Comparison of ENCODE assay signal across 17 cellular contexts in genomic region chr9:116945817-116946216, GRCh38.
DNase-seq lines count a peak whose midpoint lies in the region; ATAC-seq and TF ChIP-seq lines count a peak whose summit lies in the region.
"Had no signal": no experiment of that assay in that cellular context is flagged by ENCODE, and none has a peak within 500 bp of the region (broad histone marks: within the 10 kb centered on the region; RNA-seq: fewer than 3 reads in every experiment).

No MANE protein-coding gene starts in this region.

- H2BK5ac ChIP-seq in mesendoderm (ENCODE audit: low read length), result no peak overlapping the region

- H2AK5ac ChIP-seq in mesendoderm (ENCODE audit: low read length), result no peak overlapping the region

- H4K20me1 ChIP-seq in PC-3 (ENCODE audit: low read length), result no peaks in the 10 kb centered on the region

- DNase-seq in PC-3 (no peak), mesendoderm (no peak), GM10248 (ENCODE audit: extremely low spot score) (no peak), D341Med (ENCODE audit: low spot score) (no peak)
- DNase-seq in effector CD8-positive, alpha-beta T cell (lab: John Stamatoyannopoulos, UW), result no peak
- DNase-seq: activated CD8-positive, alpha-beta memory T cell treated with anti-CD3 and anti-CD28 coated beads, Interleukin-2, amount 10 ng/mL, durations not matched to agents 7 days and 5 days; activated gamma-delta T cell treated with Interleukin-2 at 50 U/mL for 16 hours; DND-41; hippocampal formation; NCI-H1436; NCI-H446 treated with DMSO at 0.1 percent for 48 hours; T-helper 1 cell had no signal

- H3K4me1 ChIP-seq in PC-3 (ENCODE audit: insufficient read depth, low read length) (peaks cover 12% of the 10 kb centered on the region), mesendoderm (ENCODE audit: control insufficient read depth, low read depth, low read length) (peaks cover 11% of the 10 kb centered on the region)
- H3K4me1 ChIP-seq: prostate gland had no signal

- H4K8ac ChIP-seq in mesendoderm (ENCODE audit: low read depth, low read length), result no peak overlapping the region

- H3K9me3 ChIP-seq in PC-3 (ENCODE audit: low read length), result no peaks in the 10 kb centered on the region
- H3K9me3 ChIP-seq: prostate gland had no signal

- no peak overlapping the region for H2BK15ac ChIP-seq in mesendoderm (replicated peaks; ENCODE audit: low read depth)

- H3K23ac ChIP-seq in mesendoderm (ENCODE audit: low read length), result no peak overlapping the region

- BruUV-seq in PC-3 (replicated peaks; lab: Mats Ljungman, UMichigan), result no TSS peak

- H3K27me3 ChIP-seq in PC-3 (ENCODE audit: low read length), result no peaks in the 10 kb centered on the region
- no peaks in the 10 kb centered on the region for H3K27me3 ChIP-seq in mesendoderm (ENCODE audit: insufficient read depth, low read length, poor library complexity)

- H3K56ac ChIP-seq in mesendoderm (ENCODE audit: low read length), result no peak overlapping the region

- no peak for TF ChIP-seq CTCF in PC-3 (conservative IDR thresholded peaks at IDR 0.05; ENCODE audit: low read depth, low read length)
- TF ChIP-seq CTCF in GM10248 (IDR thresholded peaks at IDR 0.05; ENCODE audit: control extremely low read depth, extremely low read depth, low read depth, missing control alignments), result no peak

- H3K9ac ChIP-seq in PC-3 (ENCODE audit: low read length) (no peak overlapping the region), mesendoderm (ENCODE audit: low read length) (no peak overlapping the region)

- no peaks in the 10 kb centered on the region for H3K79me2 ChIP-seq in PC-3 (ENCODE audit: low read length)
- no peaks in the 10 kb centered on the region for H3K79me2 ChIP-seq in mesendoderm (ENCODE audit: control insufficient read depth, insufficient read depth, low read length)

- no peak overlapping the region for H3K4ac ChIP-seq in mesendoderm (ENCODE audit: low read depth, low read length)

- intact Hi-C loops in PC-3 (cut with micrococcal nuclease), result no loop called here

- WGBS in mesendoderm (ENCODE audit: extremely low coverage, insufficient coverage, low lambda C conversion rate), result no CpG with 5 or more reads among the region's 2 CpGs

- H3K18ac ChIP-seq in mesendoderm (ENCODE audit: low read length), result peak overlapping the region; percentile 35

- CTCF ChIA-PET in PC-3 (lab: Charles Lee), result no interaction called here
- CTCF ChIA-PET in GM10248 (lab: Yijun Ruan, JAX), result interaction anchor here (0.9 kb wide), 1 partner anchor 20 kb away, joined by 3 read pairs; no protein-coding TSS in a partner anchor

- H2AFZ ChIP-seq in PC-3 (ENCODE audit: low read length), result no peak overlapping the region; the same call in 1 of the 2 replicates

- H3K4me3 ChIP-seq in PC-3 (ENCODE audit: low read length) (no peak overlapping the region), mesendoderm (ENCODE audit: low read length) (no peak overlapping the region)
- H3K4me3 ChIP-seq: prostate gland had no signal

- H4K5ac ChIP-seq in mesendoderm (ENCODE audit: low read length), result no peak overlapping the region

- H3K36me3 ChIP-seq in PC-3 (ENCODE audit: low read depth, low read length), result no peaks in the 10 kb centered on the region
- H3K36me3 ChIP-seq in mesendoderm (ENCODE audit: control insufficient read depth, insufficient read depth, low read length), result no peaks in the 10 kb centered on the region
- H3K36me3 ChIP-seq: prostate gland had no signal

- peak overlapping the region; percentile 39; the same call in 1 of the 2 replicates for H3K27ac ChIP-seq in PC-3 (ENCODE audit: low read length)
- no peak overlapping the region for H3K27ac ChIP-seq in mesendoderm (ENCODE audit: low read depth, low read length)
- H3K27ac ChIP-seq: C4-2B, prostate gland had no signal

- ATAC-seq in GM18858 (IDR thresholded peaks at IDR 0.05; ENCODE audit: unreplicated experiment) (peak; percentile 39), HG02870 (IDR thresholded peaks at IDR 0.05; ENCODE audit: unreplicated experiment) (peak; percentile 21), PC-3 (no peak), GM18861 (IDR thresholded peaks at IDR 0.05; ENCODE audit: unreplicated experiment) (no peak)
- ATAC-seq: activated CD8-positive, alpha-beta memory T cell treated with anti-CD3 and anti-CD28 coated beads, Interleukin-2, amount 10 ng/mL, durations not matched to agents 7 days and 5 days had no signal

- no peaks in the 10 kb centered on the region for H3F3A ChIP-seq in PC-3 (ENCODE audit: low read length, unreplicated experiment)

- no peak overlapping the region for H2BK120ac ChIP-seq in mesendoderm (ENCODE audit: low read depth, low read length)

- POLR2A ChIA-PET in PC-3 (lab: Charles Lee; ENCODE audit: unreplicated experiment) (no interaction called here), GM10248 (lab: Yijun Ruan, JAX) (no interaction called here)

- H3K79me1 ChIP-seq in mesendoderm (ENCODE audit: low read length), result no peaks in the 10 kb centered on the region

- no peak overlapping the region for H3K4me2 ChIP-seq in PC-3 (ENCODE audit: low read length)
- H3K4me2 ChIP-seq in mesendoderm (ENCODE audit: low read length), result no peak overlapping the region

- H3K9me2 ChIP-seq in PC-3 (replicated peaks; ENCODE audit: low read length), result no peaks in the 10 kb centered on the region

Comparison
In these comparisons a context has a peak if more than half of its experiments do, and no peak if none do; other contexts are left out.
1. ATAC-seq: peak in GM18858 (single experiment) and HG02870 (single experiment); none in PC-3 (single experiment) and GM18861 (single experiment).